ENCODE assay signal across 17 cellular contexts in genomic region chr7:137890449-137890916, GRCh38. TPM values are rescaled to one million over a fixed set of nuclear protein-coding genes. Genes with fewer than 3 reads are reported as not detected.
DNase-seq lines count a peak whose midpoint lies in the region; ATAC-seq and TF ChIP-seq lines count a peak whose summit lies in the region.
"Had no signal": no experiment of that assay in that cellular context is flagged by ENCODE, and none has a peak within 500 bp of the region (broad histone marks: within the 10 kb centered on the region; RNA-seq: fewer than 3 reads in every experiment).

No MANE protein-coding gene starts in this region.

- H3K36me3 ChIP-seq in OCI-LY3 (replicated peaks; ENCODE audit: low read depth, low read length) (peaks cover 79% of the 10 kb centered on the region), smooth muscle cell (ENCODE audit: low read depth) (peaks cover 12% of the 10 kb centered on the region)

- intact Hi-C loops in activated CD8-positive, alpha-beta T cell treated with anti-CD3 and anti-CD28 coated beads for 36 hours (cut with micrococcal nuclease), result no loop called here
- intact Hi-C loops in Right ventricle myocardium superior (cut with DNase I), result no loop called here

- peaks cover 22% of the 10 kb centered on the region for H3K36me3 Mint-ChIP-seq in activated CD8-positive, alpha-beta T cell treated with anti-CD3 and anti-CD28 coated beads for 36 hours (ENCODE audit: low read depth)
- peaks cover 20% of the 10 kb centered on the region for H3K36me3 Mint-ChIP-seq in activated CD8-positive, alpha-beta T cell treated with anti-CD3 and anti-CD28 coated beads, Interleukin-2, amount 10 ng/mL, durations not matched to agents 7 days and 5 days (ENCODE audit: low read depth)

- H3K4me3 Mint-ChIP-seq in activated CD8-positive, alpha-beta T cell treated with anti-CD3 and anti-CD28 coated beads for 36 hours, result no peak overlapping the region
- H3K4me3 Mint-ChIP-seq in activated CD8-positive, alpha-beta T cell treated with anti-CD3 and anti-CD28 coated beads, Interleukin-2, amount 10 ng/mL, durations not matched to agents 7 days and 5 days, result no peak overlapping the region
- H3K4me3 Mint-ChIP-seq: naive B cell had no signal

- WGBS in smooth muscle cell (ENCODE audit: low lambda C conversion rate), result 28% methylated on average over 3 of the region's 3 CpGs

- ATAC-seq in activated CD8-positive, alpha-beta T cell treated with anti-CD3 and anti-CD28 coated beads for 36 hours, result peak; percentile 38
- ATAC-seq in activated CD8-positive, alpha-beta T cell treated with anti-CD3 and anti-CD28 coated beads, Interleukin-2, amount 10 ng/mL, durations not matched to agents 7 days and 5 days, result no peak
- peak; percentile 79 for ATAC-seq in Right ventricle myocardium superior (ENCODE audit: poor library complexity)
- ATAC-seq in HG03571 (IDR thresholded peaks at IDR 0.05; ENCODE audit: unreplicated experiment), result no peak
- ATAC-seq in GM21717 (IDR thresholded peaks at IDR 0.05; ENCODE audit: unreplicated experiment), result no peak
- ATAC-seq: left lung had no signal

- no peak overlapping the region for H3K27ac ChIP-seq in OCI-LY3 (ENCODE audit: low read length)
- peak overlapping the region; percentile 54 for H3K27ac ChIP-seq in smooth muscle cell (ENCODE audit: low read depth)
- H3K27ac ChIP-seq: KMS-11, left lung, Peyer's patch had no signal

- H3K4me1 ChIP-seq in OCI-LY3 (ENCODE audit: low read length), result peaks cover 46% of the 10 kb centered on the region
- peaks cover 14% of the 10 kb centered on the region for H3K4me1 ChIP-seq in smooth muscle cell (ENCODE audit: low read depth)
- H3K4me1 ChIP-seq: Peyer's patch had no signal

- peaks cover 14% of the 10 kb centered on the region for H3K79me2 ChIP-seq in OCI-LY3 (ENCODE audit: low read length)
- H3K79me2 ChIP-seq in smooth muscle cell (ENCODE audit: low read depth), result no peaks in the 10 kb centered on the region

- H3K9me3 Mint-ChIP-seq in activated CD8-positive, alpha-beta T cell treated with anti-CD3 and anti-CD28 coated beads for 36 hours, result no peaks in the 10 kb centered on the region
- H3K9me3 Mint-ChIP-seq in activated CD8-positive, alpha-beta T cell treated with anti-CD3 and anti-CD28 coated beads, Interleukin-2, amount 10 ng/mL, durations not matched to agents 7 days and 5 days (ENCODE audit: insufficient read depth), result no peaks in the 10 kb centered on the region
- H3K9me3 Mint-ChIP-seq: naive B cell had no signal

- no peak overlapping the region for H2AFZ ChIP-seq in OCI-LY3 (ENCODE audit: low read depth, low read length)
- H2AFZ ChIP-seq in smooth muscle cell (ENCODE audit: low read depth), result no peak overlapping the region

- no peaks in the 10 kb centered on the region for H3K27me3 ChIP-seq in OCI-LY3 (ENCODE audit: low read depth, low read length)
- no peaks in the 10 kb centered on the region for H3K27me3 ChIP-seq in smooth muscle cell (ENCODE audit: low read depth)
- H3K27me3 ChIP-seq: left lung, Peyer's patch had no signal

- TF ChIP-seq CTCF in activated CD8-positive, alpha-beta T cell treated with anti-CD3 and anti-CD28 coated beads for 36 hours (IDR thresholded peaks at IDR 0.05), result no peak
- TF ChIP-seq CTCF in OCI-LY3 (IDR thresholded peaks at IDR 0.05; ENCODE audit: low read depth, low read length) (no peak), smooth muscle cell (IDR thresholded peaks at IDR 0.05; ENCODE audit: borderline replicate concordance, insufficient read depth, poor library complexity, severe bottlenecking) (no peak)

- no peak overlapping the region for H3K9ac ChIP-seq in OCI-LY3 (ENCODE audit: low read length)
- H3K9ac ChIP-seq in smooth muscle cell (ENCODE audit: low read depth), result no peak overlapping the region
- H3K9ac ChIP-seq: KMS-11 had no signal

- H3K4me1 Mint-ChIP-seq in activated CD8-positive, alpha-beta T cell treated with anti-CD3 and anti-CD28 coated beads for 36 hours (ENCODE audit: low read depth), result peaks cover 15% of the 10 kb centered on the region
- H3K4me1 Mint-ChIP-seq in activated CD8-positive, alpha-beta T cell treated with anti-CD3 and anti-CD28 coated beads, Interleukin-2, amount 10 ng/mL, durations not matched to agents 7 days and 5 days (ENCODE audit: low read depth), result peaks cover 13% of the 10 kb centered on the region

- H3K4me2 ChIP-seq in OCI-LY3 (ENCODE audit: low read length) (peak overlapping the region; percentile 4; the same call in 1 of the 2 replicates), smooth muscle cell (no peak overlapping the region)
- H3K4me2 ChIP-seq: KMS-11 had no signal

- no peak overlapping the region for H3K27ac Mint-ChIP-seq in activated CD8-positive, alpha-beta T cell treated with anti-CD3 and anti-CD28 coated beads for 36 hours
- no peak overlapping the region for H3K27ac Mint-ChIP-seq in activated CD8-positive, alpha-beta T cell treated with anti-CD3 and anti-CD28 coated beads, Interleukin-2, amount 10 ng/mL, durations not matched to agents 7 days and 5 days
- H3K27ac Mint-ChIP-seq: naive B cell had no signal

- no peaks in the 10 kb centered on the region for H3K27me3 Mint-ChIP-seq in activated CD8-positive, alpha-beta T cell treated with anti-CD3 and anti-CD28 coated beads for 36 hours
- H3K27me3 Mint-ChIP-seq in activated CD8-positive, alpha-beta T cell treated with anti-CD3 and anti-CD28 coated beads, Interleukin-2, amount 10 ng/mL, durations not matched to agents 7 days and 5 days (ENCODE audit: low read depth), result no peaks in the 10 kb centered on the region
- H3K27me3 Mint-ChIP-seq: naive B cell had no signal

- no peak overlapping the region for H3K4me3 ChIP-seq in OCI-LY3 (ENCODE audit: low read length)
- no peak overlapping the region for H3K4me3 ChIP-seq in smooth muscle cell
- H3K4me3 ChIP-seq: left lung, Peyer's patch had no signal

- no peak for DNase-seq in activated CD8-positive, alpha-beta T cell treated with anti-CD3 and anti-CD28 coated beads for 36 hours
- DNase-seq in activated CD8-positive, alpha-beta T cell treated with anti-CD3 and anti-CD28 coated beads, Interleukin-2, amount 10 ng/mL, durations not matched to agents 7 days and 5 days, result no peak
- DNase-seq in Right ventricle myocardium superior, result no peak
- DNase-seq in smooth muscle cell (lab: John Stamatoyannopoulos, UW; ENCODE audit: unreplicated experiment), result no peak
- no peak for DNase-seq in NCI-H345 (lab: John Stamatoyannopoulos, UW)
- DNase-seq: activated T-cell treated with anti-CD3 and anti-CD28 coated beads, Interleukin-2, amount 50 U/mL, for 48 hours; hypothalamus; left lung; naive B cell; NCI-H1694; NCI-H524 treated with DMSO at 0.1 percent for 48 hours; Peyer's patch; posterior cingulate gyrus had no signal

- no peaks in the 10 kb centered on the region for H3K9me3 ChIP-seq in OCI-LY3 (ENCODE audit: insufficient read depth, low read length)
- H3K9me3 ChIP-seq in smooth muscle cell (replicated peaks; ENCODE audit: low read depth), result no peaks in the 10 kb centered on the region
- H3K9me3 ChIP-seq: left lung, Peyer's patch had no signal

- CTCF ChIA-PET in activated CD8-positive, alpha-beta T cell treated with anti-CD3 and anti-CD28 coated beads for 36 hours (lab: Charles Lee), result interaction anchor here (1.3 kb wide), 1 partner anchor 234 kb away, joined by 5 read pairs; no protein-coding TSS in a partner anchor
- CTCF ChIA-PET in activated CD8-positive, alpha-beta T cell treated with anti-CD3 and anti-CD28 coated beads, Interleukin-2, amount 10 ng/mL, durations not matched to agents 7 days and 5 days (lab: Charles Lee), result interaction anchor here (0.7 to 1.6 kb wide), 5 partner anchors 11 to 234 kb away, joined by 3 to 6 read pairs (median 3); no protein-coding TSS in a partner anchor

- peaks cover 16% of the 10 kb centered on the region; the same call in 1 of the 2 replicates for H4K20me1 ChIP-seq in OCI-LY3 (ENCODE audit: insufficient read depth, low read length)
- H4K20me1 ChIP-seq in smooth muscle cell (ENCODE audit: low read depth), result no peaks in the 10 kb centered on the region

- H3F3A ChIP-seq in smooth muscle cell (ENCODE audit: low read depth), result no peaks in the 10 kb centered on the region

- POLR2A ChIA-PET in activated CD8-positive, alpha-beta T cell treated with anti-CD3 and anti-CD28 coated beads for 36 hours (lab: Charles Lee), result no interaction called here
- POLR2A ChIA-PET in activated CD8-positive, alpha-beta T cell treated with anti-CD3 and anti-CD28 coated beads, Interleukin-2, amount 10 ng/mL, durations not matched to agents 7 days and 5 days (lab: Charles Lee), result no interaction called here

RNA-seq across cellular contexts. Expression of gene DGKI, which starts 43.7 kb away (rescaled TPM):
- under 1 TPM; 0.38 to 0.65 TPM for total RNA-seq in activated CD8-positive, alpha-beta T cell treated with anti-CD3 and anti-CD28 coated beads for 36 hours
- total RNA-seq in activated CD8-positive, alpha-beta T cell treated with anti-CD3 and anti-CD28 coated beads, Interleukin-2, amount 10 ng/mL, durations not matched to agents 7 days and 5 days, result not detected
- total RNA-seq in Right ventricle myocardium superior, result 1.4 TPM
- total RNA-seq in smooth muscle cell, result 3.5 and 6.2 TPM in 2 replicates
- 1.6 and 2.5 TPM in 2 replicates for polyA plus RNA-seq in smooth muscle cell

Comparison
In these comparisons a context has a peak if more than half of its experiments do, and no peak if none do; other contexts are left out.
1. ATAC-seq: peak in activated CD8-positive, alpha-beta T cell treated with anti-CD3 and anti-CD28 coated beads for 36 hours (single experiment) and Right ventricle myocardium superior (single experiment); none in activated CD8-positive, alpha-beta T cell treated with anti-CD3 and anti-CD28 coated beads, Interleukin-2, amount 10 ng/mL, durations not matched to agents 7 days and 5 days (single experiment), HG03571 (single experiment) and GM21717 (single experiment).